In the genomic region with DNA sequence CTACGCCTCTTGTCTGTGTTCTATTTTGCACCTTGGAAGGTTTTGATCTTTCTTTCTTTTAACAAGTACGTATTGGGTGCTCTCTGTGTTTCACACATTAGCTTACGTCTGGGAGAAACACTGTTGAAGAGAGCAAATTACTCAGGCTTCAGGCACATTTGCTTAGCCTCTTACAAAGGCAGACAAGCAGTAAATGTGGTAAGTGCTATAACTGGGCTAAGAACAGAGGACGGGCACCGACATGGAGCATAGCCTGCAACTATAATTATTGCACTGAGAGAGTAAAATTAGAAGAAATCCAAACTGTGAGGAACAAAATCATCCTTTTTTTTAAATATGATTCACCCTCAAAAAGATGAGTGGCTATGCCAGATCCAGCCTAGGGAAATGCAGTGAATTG, we compare ENCODE assay signal across 23 cellular contexts.
"Had no signal": no experiment of that assay in that cellular context is flagged by ENCODE, and none has a peak within 500 bp of the region (broad histone marks: within the 10 kb centered on the region; RNA-seq: fewer than 3 reads in every experiment).

No MANE protein-coding gene starts in this region.

- H3K9me3 ChIP-seq: Peyer's patch, SJCRH30, SK-N-SH had no signal

- H3K4me3 Mint-ChIP-seq: activated CD8-positive, alpha-beta memory T cell treated with anti-CD3 and anti-CD28 coated beads, Interleukin-2, amount 10 ng/mL, durations not matched to agents 7 days and 5 days; activated naive CD4-positive, alpha-beta T cell treated with anti-CD3 and anti-CD28 coated beads for 36 hours; activated naive CD8-positive, alpha-beta T cell; activated T-cell treated with anti-CD3 and anti-CD28 coated beads, Interleukin-2, amount 50 U/mL, for 24 hours; activated T-helper 1 cell treated with anti-CD3 and anti-CD28 coated beads, Interleukin-12 subunit alpha, Interleukin-12 subunit beta, Interleukin-2, Interleukin-4 antibody, amounts not matched to agents 30 ng/mL and 10 ng/mL and 1 ng/mL, durations not matched to agents 14 hours and 24 hours and 36 hours; brain; central memory CD8-positive, alpha-beta T cell had no signal

- DNase-seq: activated CD4-positive, alpha-beta T cell treated with anti-CD3 and anti-CD28 coated beads for 4 hours; activated CD4-positive, alpha-beta T cell treated with anti-CD3 and anti-CD28 coated beads, Interleukin-2, amount 50 U/mL, for 48 hours; activated CD8-positive, alpha-beta memory T cell treated with anti-CD3 and anti-CD28 coated beads, Interleukin-2, amount 10 ng/mL, durations not matched to agents 7 days and 5 days; activated effector memory CD4-positive, alpha-beta T cell treated with anti-CD3 and anti-CD28 coated beads, Interleukin-2, amount 50 U/mL, for 16 hours; activated naive CD4-positive, alpha-beta T cell treated with anti-CD3 and anti-CD28 coated beads for 36 hours; activated T-cell treated with anti-CD3 and anti-CD28 coated beads, Interleukin-2, amount 50 U/mL, for 24 hours; amygdala; NCI-H1092 treated with DMSO at 0.1 percent for 48 hours; NCI-H1417 treated with DMSO at 0.1 percent for 48 hours; NCI-H1694 treated with DMSO at 0.1 percent for 48 hours; NCI-H2081; NCI-H524; Peyer's patch; Right ventricle myocardium superior; SJCRH30; SK-N-SH; T-helper 1 cell had no signal

- H3K9me3 Mint-ChIP-seq: activated T-cell treated with anti-CD3 and anti-CD28 coated beads, Interleukin-2, amount 50 U/mL, for 24 hours; brain; central memory CD8-positive, alpha-beta T cell had no signal

- H3K27me3 ChIP-seq: Peyer's patch, SJCRH30 had no signal

- H3K36me3 ChIP-seq: Peyer's patch, SJCRH30 had no signal

- ATAC-seq: activated CD4-positive, CD25-positive, alpha-beta regulatory T cell treated with anti-CD3 and anti-CD28 coated beads, Interleukin-2, amount 50 U/mL, for 24 hours; activated CD8-positive, alpha-beta memory T cell treated with anti-CD3 and anti-CD28 coated beads, Interleukin-2, amount 10 ng/mL, durations not matched to agents 7 days and 5 days had no signal

- H3K27me3 Mint-ChIP-seq: activated CD8-positive, alpha-beta memory T cell treated with anti-CD3 and anti-CD28 coated beads, Interleukin-2, amount 10 ng/mL, durations not matched to agents 7 days and 5 days; activated naive CD8-positive, alpha-beta T cell; activated T-cell treated with anti-CD3 and anti-CD28 coated beads, Interleukin-2, amount 50 U/mL, for 24 hours; central memory CD8-positive, alpha-beta T cell had no signal

- H3K27ac ChIP-seq: KMS-11, Peyer's patch, SJCRH30 had no signal

- H3K4me1 ChIP-seq: SJCRH30 had no signal

- H3K4me3 ChIP-seq: Peyer's patch, SJCRH30 had no signal

- H3K4me1 Mint-ChIP-seq: brain had no signal

- H3K27ac Mint-ChIP-seq: activated CD8-positive, alpha-beta memory T cell treated with anti-CD3 and anti-CD28 coated beads, Interleukin-2, amount 10 ng/mL, durations not matched to agents 7 days and 5 days; activated naive CD4-positive, alpha-beta T cell treated with anti-CD3 and anti-CD28 coated beads for 36 hours; activated naive CD8-positive, alpha-beta T cell; activated T-cell treated with anti-CD3 and anti-CD28 coated beads, Interleukin-2, amount 50 U/mL, for 24 hours; activated T-helper 1 cell treated with anti-CD3 and anti-CD28 coated beads, Interleukin-12 subunit alpha, Interleukin-12 subunit beta, Interleukin-2, Interleukin-4 antibody, amounts not matched to agents 30 ng/mL and 10 ng/mL and 1 ng/mL, durations not matched to agents 14 hours and 24 hours and 36 hours; brain had no signal

- H3K36me3 Mint-ChIP-seq: activated naive CD8-positive, alpha-beta T cell; brain had no signal
